In the genomic region with DNA sequence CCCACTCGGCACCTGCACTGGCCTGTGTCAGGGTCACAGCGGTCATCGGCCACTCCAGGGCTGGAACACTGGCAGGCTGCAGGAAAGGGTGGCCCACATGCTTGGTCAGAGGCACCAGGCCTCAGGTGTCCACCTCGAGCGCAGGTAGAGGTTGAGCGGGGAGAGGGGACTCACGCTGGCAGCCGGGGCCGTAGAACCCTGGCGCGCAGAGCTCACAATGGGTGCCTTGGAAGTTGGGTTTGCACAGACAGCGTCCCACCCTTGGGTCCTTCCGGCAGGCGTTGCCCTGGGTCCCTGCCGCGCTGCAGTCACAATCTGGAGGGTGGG, we compare ENCODE assay signal across 19 cellular contexts.
"Had no signal": no experiment of that assay in that cellular context is flagged by ENCODE, and none has a peak within 500 bp of the region (broad histone marks: within the 10 kb centered on the region; RNA-seq: fewer than 3 reads in every experiment).

No MANE protein-coding gene starts in this region.

- H3K27ac Mint-ChIP-seq: activated CD8-positive, alpha-beta T cell treated with anti-CD3 and anti-CD28 coated beads, Interleukin-2, amount 10 ng/mL, durations not matched to agents 7 days and 5 days; activated naive CD4-positive, alpha-beta T cell treated with anti-CD3 and anti-CD28 coated beads, Interleukin-2, amount 50 U/mL, for 24 hours; dendritic cell treated with granulocyte-macrophage colony-stimulating factor and Interleukin-4, amounts not matched to agents 40 ng/mL and 50 ng/mL, for 4 days; nephron; stimulated activated naive CD8-positive, alpha-beta T cell treated with anti-CD3 and anti-CD28 coated beads, Interleukin-15, amount 100 ng/mL, for 72 hours had no signal

- H3K9me3 ChIP-seq: ascending aorta, tibial artery had no signal

- H3K4me3 Mint-ChIP-seq: activated CD8-positive, alpha-beta T cell treated with anti-CD3 and anti-CD28 coated beads, Interleukin-2, amount 10 ng/mL, durations not matched to agents 7 days and 5 days; activated naive CD4-positive, alpha-beta T cell treated with anti-CD3 and anti-CD28 coated beads, Interleukin-2, amount 50 U/mL, for 24 hours; dendritic cell treated with granulocyte-macrophage colony-stimulating factor and Interleukin-4, amounts not matched to agents 40 ng/mL and 50 ng/mL, for 4 days; nephron; stimulated activated naive CD8-positive, alpha-beta T cell treated with anti-CD3 and anti-CD28 coated beads, Interleukin-15, amount 100 ng/mL, for 72 hours had no signal

- H2AFZ ChIP-seq: parathyroid adenoma had no signal

- H3K27ac ChIP-seq: ascending aorta, brain microvascular endothelial cell, parathyroid adenoma, tibial artery had no signal

- H3K4me1 Mint-ChIP-seq: activated naive CD4-positive, alpha-beta T cell treated with anti-CD3 and anti-CD28 coated beads, Interleukin-2, amount 50 U/mL, for 24 hours; nephron had no signal

- ATAC-seq: activated CD8-positive, alpha-beta T cell treated with anti-CD3 and anti-CD28 coated beads, Interleukin-2, amount 10 ng/mL, durations not matched to agents 7 days and 5 days; stimulated activated naive CD8-positive, alpha-beta T cell treated with anti-CD3 and anti-CD28 coated beads, Interleukin-15, amount 100 ng/mL, for 72 hours had no signal

- H3K9ac ChIP-seq: parathyroid adenoma had no signal

- H3K4me1 ChIP-seq: ascending aorta, parathyroid adenoma, tibial artery had no signal

- H3K36me3 Mint-ChIP-seq: activated naive CD4-positive, alpha-beta T cell treated with anti-CD3 and anti-CD28 coated beads, Interleukin-2, amount 50 U/mL, for 24 hours had no signal

- H3K4me3 ChIP-seq: ascending aorta, tibial artery had no signal

- DNase-seq: activated CD4-positive, alpha-beta T cell treated with anti-CD3 and anti-CD28 coated beads for 1 hour; activated CD4-positive, alpha-beta T cell treated with anti-CD3 and anti-CD28 coated beads, Interleukin-2, amount 50 U/mL, for 1 hour; activated CD8-positive, alpha-beta T cell treated with anti-CD3 and anti-CD28 coated beads, Interleukin-2, amount 10 ng/mL, durations not matched to agents 7 days and 5 days; activated gamma-delta T cell treated with Interleukin-2 at 50 U/mL for 16 hours; activated T-cell treated with anti-CD3 and anti-CD28 coated beads, Interleukin-2, amount 50 U/mL, for 1 hour; brain microvascular endothelial cell; effector CD8-positive, alpha-beta T cell; foreskin melanocyte; hypothalamus; nucleus accumbens; stimulated activated CD4-positive, alpha-beta T cell treated with anti-CD3 and anti-CD28 coated beads, Interleukin-12 subunit alpha, Interleukin-12 subunit beta, amount 100 ng/mL, for 4 hours; stimulated activated CD4-positive, alpha-beta T cell treated with anti-CD3 and anti-CD28 coated beads, Interleukin-4, amount 100 ng/mL, for 4 hours; stimulated activated naive CD8-positive, alpha-beta T cell treated with anti-CD3 and anti-CD28 coated beads, Interleukin-15, amount 100 ng/mL, for 72 hours; tibial artery had no signal

- H3K9me3 Mint-ChIP-seq: activated naive CD4-positive, alpha-beta T cell treated with anti-CD3 and anti-CD28 coated beads, Interleukin-2, amount 50 U/mL, for 24 hours; dendritic cell treated with granulocyte-macrophage colony-stimulating factor and Interleukin-4, amounts not matched to agents 40 ng/mL and 50 ng/mL, for 4 days; nephron; stimulated activated naive CD8-positive, alpha-beta T cell treated with anti-CD3 and anti-CD28 coated beads, Interleukin-15, amount 100 ng/mL, for 72 hours had no signal

- H3K27me3 ChIP-seq: ascending aorta, brain microvascular endothelial cell, tibial artery had no signal
